ENCODE assay signal across 29 cellular contexts in the genomic region with DNA sequence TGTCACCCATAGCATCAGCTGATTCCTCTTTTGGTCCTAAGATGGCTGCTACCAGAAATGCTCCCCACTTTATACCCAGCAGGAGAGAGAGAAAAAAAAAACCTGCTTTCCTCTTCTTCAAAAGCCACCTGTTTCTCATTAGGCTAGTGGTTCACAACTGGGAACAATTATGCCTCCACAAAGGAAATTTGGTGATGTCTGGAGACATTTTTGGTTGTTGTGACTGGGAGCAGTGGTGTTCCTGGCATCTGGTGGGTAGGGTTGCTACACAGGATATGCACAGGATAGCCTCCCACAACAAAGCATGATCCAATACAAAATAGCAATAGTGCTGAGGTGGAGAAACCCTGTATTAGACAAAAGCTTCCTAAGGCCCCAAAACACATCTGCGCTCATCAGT. TPM values are rescaled to one million over a fixed set of nuclear protein-coding genes. Genes with fewer than 3 reads are reported as not detected.
DNase-seq lines count a peak whose midpoint lies in the region; ATAC-seq and TF ChIP-seq lines count a peak whose summit lies in the region.
"Had no signal": no experiment of that assay in that cellular context is flagged by ENCODE, and none has a peak within 500 bp of the region (broad histone marks: within the 10 kb centered on the region; RNA-seq: fewer than 3 reads in every experiment).

No MANE protein-coding gene starts in this region.

- H3K4me3 ChIP-seq in foreskin fibroblast (ENCODE audit: low read depth in 1 of 2, low read length in 2 of 2) = no peak overlapping the region
- H3K4me3 ChIP-seq: esophagus squamous epithelium, left lung, pancreas, skin epidermis, upper lobe of left lung had no signal

- no peak for TF ChIP-seq CTCF in foreskin fibroblast (IDR thresholded peaks at IDR 0.05; ENCODE audit: low read depth, low read length)

- DNase-seq in EH (ENCODE audit: low read depth) = peak; percentile 84
- peak; percentile 53 for DNase-seq in HS-5 (ENCODE audit: low read depth)
- DNase-seq in dermis blood vessel endothelial cell = peak; percentile 6
- peak; percentile 92 to 95 for DNase-seq in foreskin fibroblast
- DNase-seq in mesenteric fat pad (ENCODE audit: low spot score) = no peak
- DNase-seq in NCI-H1048 (lab: John Stamatoyannopoulos, UW) = no peak
- DNase-seq: activated CD4-positive, alpha-beta T cell treated with anti-CD3 and anti-CD28 coated beads for 1 hour; activated CD8-positive, alpha-beta memory T cell treated with anti-CD3 and anti-CD28 coated beads, Interleukin-2, amount 50 U/mL, for 48 hours; activated CD8-positive, alpha-beta T cell treated with anti-CD3 and anti-CD28 coated beads for 36 hours; activated naive CD4-positive, alpha-beta T cell treated with Interleukin-2 at 50 U/mL for 16 hours; CD4-positive, alpha-beta T cell; central memory CD4-positive, alpha-beta T cell; DMS79 treated with DMSO at 0.1 percent for 48 hours; endodermal cell; esophagus squamous epithelium; islet precursor cell; left lung; mesenchymal stem cell; NCI-H1694 treated with DMSO at 0.1 percent for 48 hours; NCI-H524 treated with DMSO at 0.1 percent for 48 hours; pancreas; stimulated activated naive B cell treated with anti-CD40 and anti-IgM and Interleukin-4, amounts not matched to agents 10 μg/mL and 1 μg/mL and 100 μg/mL, for 72 hours; upper lobe of left lung had no signal

- no peak for ATAC-seq in GM21423 (IDR thresholded peaks at IDR 0.05; ENCODE audit: unreplicated experiment)
- no peak for ATAC-seq in GM21447 (IDR thresholded peaks at IDR 0.05; ENCODE audit: unreplicated experiment)
- ATAC-seq: activated CD8-positive, alpha-beta T cell treated with anti-CD3 and anti-CD28 coated beads for 36 hours; HCT116; left lung; pancreas; stimulated activated naive B cell treated with anti-CD40 and anti-IgM and Interleukin-4, amounts not matched to agents 10 μg/mL and 1 μg/mL and 100 μg/mL, for 72 hours had no signal

RNA-seq across cellular contexts. Expression of a gene that starts 38.5 kb away (rescaled TPM):
- 37.4 and 48.0 TPM in 2 replicates for total RNA-seq in dermis blood vessel endothelial cell
- total RNA-seq in mesenteric fat pad = 4.2 TPM
- total RNA-seq: activated CD8-positive, alpha-beta T cell treated with anti-CD3 and anti-CD28 coated beads for 36 hours; activated T-helper 1 cell treated with anti-CD3 and anti-CD28 coated beads, Interleukin-12 subunit alpha, Interleukin-12 subunit beta, Interleukin-2, Interleukin-4 antibody, amounts not matched to agents 30 ng/mL and 10 ng/mL and 1 ng/mL, durations not matched to agents 14 hours and 24 hours and 36 hours; T-helper 2 cell treated with Interferon-gamma antibody and Interleukin-4, amounts not matched to agents 100 ng/mL and 5 ng/mL, for 36 hours had no signal

Comparison
In these comparisons a context has a peak if more than half of its experiments do, and no peak if none do; other contexts are left out.
1. DNase-seq: peak in EH (single experiment), HS-5 (single experiment), dermis blood vessel endothelial cell (single experiment) and foreskin fibroblast (2 of 2); none in mesenteric fat pad (single experiment) and NCI-H1048 (single experiment).